14 cellular contexts compared by ENCODE assay signal in genomic region chr12:115201928-115202327, GRCh38.
"Had no signal": no experiment of that assay in that cellular context is flagged by ENCODE, and none has a peak within 500 bp of the region (broad histone marks: within the 10 kb centered on the region; RNA-seq: fewer than 3 reads in every experiment).

No MANE protein-coding gene starts in this region.

- H3K36me3 ChIP-seq: esophagus squamous epithelium, heart left ventricle, pancreas had no signal

- DNase-seq: esophagus squamous epithelium; foreskin melanocyte; heart left ventricle; hippocampal formation; kidney glomerular epithelial cell; occipital lobe; pancreas; right cardiac atrium; stimulated activated CD4-positive, alpha-beta T cell treated with anti-CD3 and anti-CD28 coated beads, Interleukin-2, amount 100 ng/mL, for 48 hours; stimulated activated naive CD4-positive, alpha-beta T cell treated with Interleukin-2 at 50 U/mL for 16 hours had no signal

- H3K4me1 ChIP-seq: esophagus squamous epithelium, heart left ventricle, pancreas had no signal

- H3K27me3 ChIP-seq: esophagus squamous epithelium, heart left ventricle, pancreas had no signal

- H3K4me3 ChIP-seq: esophagus squamous epithelium, heart left ventricle, pancreas, smooth muscle cell had no signal

- H3K4me2 ChIP-seq: smooth muscle cell had no signal

- ATAC-seq: heart left ventricle; natural killer cell treated with Interleukin-12 subunit alpha and Interleukin-12 subunit beta and Interleukin-15 and Interleukin-18, amount 100 ng/mL, for 72 hours; pancreas; right cardiac atrium had no signal

- H3K9me3 ChIP-seq: esophagus squamous epithelium, heart left ventricle, pancreas had no signal

- H3K27ac ChIP-seq: esophagus squamous epithelium, heart left ventricle, pancreas had no signal

- FAIRE-seq: colon, islet of Langerhans, pancreas had no signal
